In the genomic region with DNA sequence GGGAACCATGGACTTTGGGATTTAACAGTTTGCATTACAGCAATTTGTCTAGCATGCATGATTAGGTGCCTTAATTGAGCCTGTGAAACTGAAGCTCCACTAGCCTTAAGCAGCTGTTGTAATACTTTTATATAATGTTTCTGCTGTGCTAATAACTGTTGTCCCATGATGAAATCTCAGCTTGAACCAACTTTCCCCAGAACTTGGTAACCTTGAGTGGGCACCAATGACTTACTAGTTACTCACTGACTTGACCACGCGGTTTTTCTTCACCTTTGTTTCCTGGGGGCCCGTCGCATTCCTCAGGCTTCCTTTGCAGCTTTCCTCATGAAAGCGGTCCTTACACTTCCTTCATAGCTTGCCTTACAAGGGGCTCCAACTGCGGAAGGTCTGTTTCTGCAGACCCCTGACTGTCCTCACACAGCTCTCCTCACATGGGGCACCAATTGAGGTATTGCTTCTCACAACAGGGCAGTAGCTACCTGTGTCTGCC, we compare ENCODE assay signal across 13 cellular contexts. TPM values are rescaled to one million over a fixed set of nuclear protein-coding genes. Genes with fewer than 3 reads are reported as not detected.
DNase-seq lines count a peak whose midpoint lies in the region; ATAC-seq, FAIRE-seq and TF ChIP-seq lines count a peak whose summit lies in the region.
"Had no signal": no experiment of that assay in that cellular context is flagged by ENCODE, and none has a peak within 500 bp of the region (broad histone marks: within the 10 kb centered on the region; RNA-seq: fewer than 3 reads in every experiment).

No MANE protein-coding gene starts in this region.

- H3K27me3 ChIP-seq in liver (ENCODE audit: control insufficient read depth in 4 of 4, insufficient read depth in 4 of 4, low read length in 3 of 4) = no peaks in the 10 kb centered on the region
- H3K27me3 ChIP-seq in thoracic aorta (replicated peaks; ENCODE audit: insufficient read depth) = no peaks in the 10 kb centered on the region

- no peaks in the 10 kb centered on the region for H3K36me3 Mint-ChIP-seq in activated naive CD4-positive, alpha-beta T cell treated with anti-CD3 and anti-CD28 coated beads, Interleukin-2, amount 50 U/mL, for 24 hours
- no peaks in the 10 kb centered on the region for H3K36me3 Mint-ChIP-seq in brain
- H3K36me3 Mint-ChIP-seq: natural killer cell treated with Interleukin-12 subunit alpha and Interleukin-12 subunit beta and Interleukin-15 and Interleukin-18, amount 100 ng/mL, for 72 hours had no signal

- H3K4me3 Mint-ChIP-seq in activated naive CD4-positive, alpha-beta T cell treated with anti-CD3 and anti-CD28 coated beads, Interleukin-2, amount 50 U/mL, for 24 hours = peak overlapping the region; percentile 49
- H3K4me3 Mint-ChIP-seq in brain = peak overlapping the region; percentile 72 to 82 (median 78)
- H3K4me3 Mint-ChIP-seq: activated T-helper 1 cell treated with anti-CD3 and anti-CD28 coated beads, Interleukin-12 subunit alpha, Interleukin-12 subunit beta, Interleukin-2, Interleukin-4 antibody, amounts not matched to agents 30 ng/mL and 10 ng/mL and 1 ng/mL, durations not matched to agents 14 hours and 24 hours and 36 hours; natural killer cell treated with Interleukin-12 subunit alpha and Interleukin-12 subunit beta and Interleukin-15 and Interleukin-18, amount 100 ng/mL, for 72 hours had no signal

- DNase-seq in activated naive CD4-positive, alpha-beta T cell treated with anti-CD3 and anti-CD28 coated beads, Interleukin-2, amount 50 U/mL, for 16 hours = no peak
- DNase-seq in thoracic aorta (ENCODE audit: low spot score) (no peak), dedifferentiated amniotic fluid mesenchymal stem cell (ENCODE audit: extremely low spot score) (no peak), middle frontal gyrus (ENCODE audit: extremely low spot score, low spot score) (no peak), GM19239 (ENCODE audit: insufficient read length, low spot score) (no peak)
- DNase-seq: transverse colon had no signal

- H3K9me3 ChIP-seq in liver (ENCODE audit: control insufficient read depth in 4 of 4, low read length in 3 of 4) (no peaks in the 10 kb centered on the region), thoracic aorta (no peaks in the 10 kb centered on the region)
- H3K9me3 ChIP-seq: transverse colon had no signal

- H3K4me3 ChIP-seq in liver (ENCODE audit: low read depth in 1 of 3, low read length in 3 of 3) = peak overlapping the region; percentile 35 to 82 (median 64)
- peak overlapping the region; percentile 35 for H3K4me3 ChIP-seq in thoracic aorta

- no peak for FAIRE-seq in GM19239 (lab: Jason Lieb, UNC)
- FAIRE-seq: TTC549 had no signal

- H3K36me3 ChIP-seq in liver (ENCODE audit: control insufficient read depth in 4 of 4, insufficient read depth in 3 of 4, low read depth in 1 of 4, low read length in 3 of 4) (no peaks in the 10 kb centered on the region), thoracic aorta (no peaks in the 10 kb centered on the region)
- H3K36me3 ChIP-seq: transverse colon had no signal

- H3K27ac ChIP-seq in liver (ENCODE audit: low read depth in 1 of 2, low read length in 2 of 2) (peak overlapping the region; percentile 90 to 98), thoracic aorta (no peak overlapping the region)
- H3K27ac ChIP-seq: transverse colon had no signal

- H3K4me1 ChIP-seq in liver (ENCODE audit: control insufficient read depth in 4 of 4, insufficient read depth in 4 of 4, low read length in 3 of 4) = peaks cover 1 to 47% (median 29%) of the 10 kb centered on the region in 4 donors
- no peaks in the 10 kb centered on the region for H3K4me1 ChIP-seq in thoracic aorta (ENCODE audit: control insufficient read depth in 1 of 2, low read depth in 2 of 2)

- TF ChIP-seq CTCF in brain (conservative IDR thresholded peaks at IDR 0.05) (no peak), liver (IDR thresholded peaks at IDR 0.05; ENCODE audit: low read depth, low read length, missing input control) (no peak), thoracic aorta (IDR thresholded peaks at IDR 0.05) (no peak)

- H3K9me3 Mint-ChIP-seq in activated naive CD4-positive, alpha-beta T cell treated with anti-CD3 and anti-CD28 coated beads, Interleukin-2, amount 50 U/mL, for 24 hours = no peaks in the 10 kb centered on the region
- H3K9me3 Mint-ChIP-seq in brain = no peaks in the 10 kb centered on the region
- H3K9me3 Mint-ChIP-seq: activated T-helper 1 cell treated with anti-CD3 and anti-CD28 coated beads, Interleukin-12 subunit alpha, Interleukin-12 subunit beta, Interleukin-2, Interleukin-4 antibody, amounts not matched to agents 30 ng/mL and 10 ng/mL and 1 ng/mL, durations not matched to agents 14 hours and 24 hours and 36 hours; natural killer cell treated with Interleukin-12 subunit alpha and Interleukin-12 subunit beta and Interleukin-15 and Interleukin-18, amount 100 ng/mL, for 72 hours had no signal

- H3K27me3 Mint-ChIP-seq in activated naive CD4-positive, alpha-beta T cell treated with anti-CD3 and anti-CD28 coated beads, Interleukin-2, amount 50 U/mL, for 24 hours = peaks cover 8% of the 10 kb centered on the region
- no peaks in the 10 kb centered on the region for H3K27me3 Mint-ChIP-seq in brain

- no peak for TF ChIP-seq RAD21 in liver (IDR thresholded peaks at IDR 0.05)

- no peak overlapping the region for H3K27ac Mint-ChIP-seq in activated naive CD4-positive, alpha-beta T cell treated with anti-CD3 and anti-CD28 coated beads, Interleukin-2, amount 50 U/mL, for 24 hours
- H3K27ac Mint-ChIP-seq in brain = peak overlapping the region in 2 of 5 experiments; percentile 30 to 48
- H3K27ac Mint-ChIP-seq: activated T-helper 1 cell treated with anti-CD3 and anti-CD28 coated beads, Interleukin-12 subunit alpha, Interleukin-12 subunit beta, Interleukin-2, Interleukin-4 antibody, amounts not matched to agents 30 ng/mL and 10 ng/mL and 1 ng/mL, durations not matched to agents 14 hours and 24 hours and 36 hours; natural killer cell treated with Interleukin-12 subunit alpha and Interleukin-12 subunit beta and Interleukin-15 and Interleukin-18, amount 100 ng/mL, for 72 hours had no signal

- 15% methylated on average over 6 of the region's 6 CpGs for WGBS in liver

- H3K4me1 Mint-ChIP-seq in activated naive CD4-positive, alpha-beta T cell treated with anti-CD3 and anti-CD28 coated beads, Interleukin-2, amount 50 U/mL, for 24 hours = peaks cover 21% of the 10 kb centered on the region
- peaks cover 25% of the 10 kb centered on the region for H3K4me1 Mint-ChIP-seq in brain

- no peak for ATAC-seq in thoracic aorta (ENCODE audit: insufficient number of reproducible peaks, low FRiP score, low read depth)
- ATAC-seq: natural killer cell treated with Interleukin-12 subunit alpha and Interleukin-12 subunit beta and Interleukin-15 and Interleukin-18, amount 100 ng/mL, for 72 hours had no signal

- peak overlapping the region; percentile 85 to 94 for H3K9ac ChIP-seq in liver (ENCODE audit: low read depth in 1 of 2, low read length in 2 of 2)

TF ChIP-seq in liver, 16 proteins besides CTCF, POLR2A, EP300 and RAD21 (continues in another document):
- TF ChIP-seq JUND (IDR thresholded peaks at IDR 0.05) (no peak), SP1 (IDR thresholded peaks at IDR 0.05) (no peak), FOXA1 (IDR thresholded peaks at IDR 0.05) (no peak), YY1 (IDR thresholded peaks at IDR 0.05) (no peak), NR2F2 (IDR thresholded peaks at IDR 0.05) (no peak), RXRA (IDR thresholded peaks at IDR 0.05) (no peak), EGR1 (IDR thresholded peaks at IDR 0.05; ENCODE audit: low read depth in 2 of 2) (no peak), GABPA (IDR thresholded peaks at IDR 0.05 in 1 of 2, conservative IDR thresholded peaks at IDR 0.05 in 1 of 2) (no peak), HNF4G (IDR thresholded peaks at IDR 0.05) (no peak), HNF4A (conservative IDR thresholded peaks at IDR 0.05) (no peak)
- TF ChIP-seq, protein P1, sequence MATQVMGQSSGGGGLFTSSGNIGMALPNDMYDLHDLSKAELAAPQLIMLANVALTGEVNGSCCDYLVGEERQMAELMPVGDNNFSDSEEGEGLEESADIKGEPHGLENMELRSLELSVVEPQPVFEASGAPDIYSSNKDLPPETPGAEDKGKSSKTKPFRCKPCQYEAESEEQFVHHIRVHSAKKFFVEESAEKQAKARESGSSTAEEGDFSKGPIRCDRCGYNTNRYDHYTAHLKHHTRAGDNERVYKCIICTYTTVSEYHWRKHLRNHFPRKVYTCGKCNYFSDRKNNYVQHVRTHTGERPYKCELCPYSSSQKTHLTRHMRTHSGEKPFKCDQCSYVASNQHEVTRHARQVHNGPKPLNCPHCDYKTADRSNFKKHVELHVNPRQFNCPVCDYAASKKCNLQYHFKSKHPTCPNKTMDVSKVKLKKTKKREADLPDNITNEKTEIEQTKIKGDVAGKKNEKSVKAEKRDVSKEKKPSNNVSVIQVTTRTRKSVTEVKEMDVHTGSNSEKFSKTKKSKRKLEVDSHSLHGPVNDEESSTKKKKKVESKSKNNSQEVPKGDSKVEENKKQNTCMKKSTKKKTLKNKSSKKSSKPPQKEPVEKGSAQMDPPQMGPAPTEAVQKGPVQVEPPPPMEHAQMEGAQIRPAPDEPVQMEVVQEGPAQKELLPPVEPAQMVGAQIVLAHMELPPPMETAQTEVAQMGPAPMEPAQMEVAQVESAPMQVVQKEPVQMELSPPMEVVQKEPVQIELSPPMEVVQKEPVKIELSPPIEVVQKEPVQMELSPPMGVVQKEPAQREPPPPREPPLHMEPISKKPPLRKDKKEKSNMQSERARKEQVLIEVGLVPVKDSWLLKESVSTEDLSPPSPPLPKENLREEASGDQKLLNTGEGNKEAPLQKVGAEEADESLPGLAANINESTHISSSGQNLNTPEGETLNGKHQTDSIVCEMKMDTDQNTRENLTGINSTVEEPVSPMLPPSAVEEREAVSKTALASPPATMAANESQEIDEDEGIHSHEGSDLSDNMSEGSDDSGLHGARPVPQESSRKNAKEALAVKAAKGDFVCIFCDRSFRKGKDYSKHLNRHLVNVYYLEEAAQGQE (IDR thresholded peaks at IDR 0.05) = no peak

RNA-seq across cellular contexts. Expression of a gene that starts 11.2 kb away (rescaled TPM):
- polyA plus RNA-seq in brain (ENCODE audit: insufficient read depth, low read depth, low replicate concordance) (2.9 TPM), liver (100 to 1,000 TPM; 246 to 248 TPM)
- total RNA-seq in liver (100 to 1,000 TPM in 1 of 2 donors, 10 to 100 TPM in 1; 64.9 to 622 TPM), thoracic aorta (not detected)
- total RNA-seq: activated T-helper 1 cell treated with anti-CD3 and anti-CD28 coated beads, Interleukin-12 subunit alpha, Interleukin-12 subunit beta, Interleukin-2, Interleukin-4 antibody, amounts not matched to agents 30 ng/mL and 10 ng/mL and 1 ng/mL, durations not matched to agents 14 hours and 24 hours and 36 hours; dermis microvascular lymphatic vessel endothelial cell; natural killer cell treated with Interleukin-12 subunit alpha and Interleukin-12 subunit beta and Interleukin-15 and Interleukin-18, amount 100 ng/mL, for 72 hours had no signal

Comparison
In these comparisons a context has a peak if more than half of its experiments do, and no peak if none do; other contexts are left out.
1. H3K27ac ChIP-seq: peak in liver (2 of 2); none in thoracic aorta (0 of 2).
2. RNA of a gene that starts 11.2 kb away (total RNA-seq): 64.9 to 622 TPM in liver; not detected in thoracic aorta; every median in the first group is over 10 times any median in the second.